In the genomic region with DNA sequence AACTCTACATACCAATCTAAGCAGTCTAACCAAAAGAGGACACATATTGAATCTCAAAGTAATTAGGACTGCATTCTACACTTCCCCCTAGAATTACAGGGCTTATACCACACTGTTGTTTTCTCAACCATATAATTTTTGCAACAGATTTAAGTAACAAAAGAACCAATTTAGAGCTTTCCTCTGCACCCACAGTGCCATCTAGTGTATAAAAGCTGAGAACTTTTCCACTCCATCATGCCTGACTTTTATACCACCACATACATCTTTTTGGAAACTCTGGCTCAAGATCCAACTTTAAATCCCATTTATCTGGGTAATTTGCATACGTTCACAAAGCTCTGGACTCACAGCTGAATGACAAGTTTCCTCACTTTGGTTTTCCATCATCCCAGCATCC, we compare ENCODE assay signal across 8 cellular contexts.
DNase-seq lines count a peak whose midpoint lies in the region; ATAC-seq, FAIRE-seq and TF ChIP-seq lines count a peak whose summit lies in the region.

No MANE protein-coding gene starts in this region.

- peak; percentile 19 for TF ChIP-seq CTCF in thoracic aorta (IDR thresholded peaks at IDR 0.05)

- no peaks in the 10 kb centered on the region for H3K4me1 ChIP-seq in thoracic aorta (ENCODE audit: control insufficient read depth in 1 of 2, low read depth in 2 of 2)

- no peaks in the 10 kb centered on the region for H3K36me3 ChIP-seq in thoracic aorta

- no peak for ATAC-seq in thoracic aorta (ENCODE audit: insufficient number of reproducible peaks, low FRiP score, low read depth)
- ATAC-seq in HG03565 (IDR thresholded peaks at IDR 0.05; ENCODE audit: unreplicated experiment): no peak

- DNase-seq in AG08395 (ENCODE audit: low spot score): peak; percentile 44
- no peak for DNase-seq in GM18507 (ENCODE audit: extremely low spot score, insufficient read length, low read depth)
- peak; percentile 40 for DNase-seq in RPMI7951 (ENCODE audit: low read depth)
- DNase-seq in frontal cortex (ENCODE audit: low spot score in 2 of 2): peak in 1 of 2 donors; percentile 1
- DNase-seq in thoracic aorta (ENCODE audit: low spot score): no peak
- no peak for DNase-seq in cortex of kidney (lab: John Stamatoyannopoulos, UW)
- no peak for DNase-seq in GOT3 (lab: John Stamatoyannopoulos, UW)

- no peaks in the 10 kb centered on the region for H3K9me3 ChIP-seq in thoracic aorta

- H3K27ac ChIP-seq in thoracic aorta: no peak overlapping the region

- FAIRE-seq in GM18507 (lab: Jason Lieb, UNC): peak; percentile 70
- FAIRE-seq in frontal cortex (lab: Jason Lieb, UNC): peak; percentile 10

- no peaks in the 10 kb centered on the region for H3K27me3 ChIP-seq in thoracic aorta (replicated peaks; ENCODE audit: insufficient read depth)

- H3K4me3 ChIP-seq in thoracic aorta: no peak overlapping the region

Comparison
In these comparisons a context has a peak if more than half of its experiments do, and no peak if none do; other contexts are left out.
1. DNase-seq: peak in AG08395 (single experiment) and RPMI7951 (single experiment); none in GM18507 (single experiment), thoracic aorta (single experiment), cortex of kidney (single experiment) and GOT3 (single experiment).